In genomic region chr19:891421-892200, GRCh38 we compare ENCODE assay signal across 9 cellular contexts. TPM values are rescaled to one million over a fixed set of nuclear protein-coding genes. Genes with fewer than 3 reads are reported as not detected.
DNase-seq lines count a peak whose midpoint lies in the region; ATAC-seq and TF ChIP-seq lines count a peak whose summit lies in the region.
"Not testable (repeated sequence)": the region's sequence is repeated elsewhere in the genome, so short reads cannot be mapped to it uniquely, and the experiment has no call there.
"Had no signal": no experiment of that assay in that cellular context is flagged by ENCODE, and none has a peak within 500 bp of the region (broad histone marks: within the 10 kb centered on the region; RNA-seq: fewer than 3 reads in every experiment).

No MANE protein-coding gene starts in this region.

- H3K9me3 Mint-ChIP-seq in H9; activated T-cell treated with anti-CD3 and anti-CD28 coated beads, Interleukin-2, amount 50 U/mL, for 72 hours; naive thymus-derived CD4-positive, alpha-beta T cell: not testable (repeated sequence)

- H3K4ac ChIP-seq in H9 (ENCODE audit: low read depth, low read length) = not testable (repeated sequence)

- not testable (repeated sequence) for H3K23ac ChIP-seq in H9 (ENCODE audit: insufficient read length, low read depth, low read length)

- TF ChIP-seq POLR2A in spleen (IDR thresholded peaks at IDR 0.05) = not testable (repeated sequence)

- H3K9me3 ChIP-seq in AG04450 (ENCODE audit: control insufficient read depth, insufficient read depth, low read length); H9 (ENCODE audit: control insufficient read depth, low read depth, low read length); OCI-LY3 (ENCODE audit: insufficient read depth, low read length); right atrium auricular region; naive thymus-derived CD4-positive, alpha-beta T cell (ENCODE audit: control insufficient read depth in 2 of 3, low read length in 3 of 3); spleen: not testable (repeated sequence)

- not testable (repeated sequence) for H3K27ac ChIP-seq in AG04450 (ENCODE audit: low read depth, low read length); H9 (ENCODE audit: insufficient read length, low read depth, low read length)
- H3K27ac ChIP-seq in OCI-LY3 (ENCODE audit: low read length) = 0 out of 2 replicates have a peak overlapping the region, but pooled peaks have one; percentile 74
- H3K27ac ChIP-seq in coronary artery = peak overlapping the region in 1 of 2 donors; percentile 84
- peak overlapping the region in 1 of 2 donors; percentile 93 for H3K27ac ChIP-seq in right atrium auricular region
- H3K27ac ChIP-seq in naive thymus-derived CD4-positive, alpha-beta T cell (ENCODE audit: low read depth, low read length) = peak overlapping the region; percentile 97
- peak overlapping the region in 5 of 8 donors; percentile 93 to 98 (median 95) for H3K27ac ChIP-seq in spleen

- WGBS in H9 (ENCODE audit: extremely low coverage, insufficient read length, low lambda C conversion rate) = no CpG with 5 or more reads among the region's 50 CpGs
- WGBS in spleen, 5 donors = 72 to 84% (median 79%) methylated on average over 34 to 50 of the region's 50 CpGs

- peak overlapping the region; percentile 82 for H3K4me3 ChIP-seq in AG04450 (ENCODE audit: low read depth, low read length)
- peak overlapping the region; percentile 81 for H3K4me3 ChIP-seq in OCI-LY3 (ENCODE audit: low read length)
- peak overlapping the region; percentile 98 for H3K4me3 ChIP-seq in coronary artery
- peak overlapping the region; percentile 88 to 93 for H3K4me3 ChIP-seq in right atrium auricular region
- peak overlapping the region; percentile 58 for H3K4me3 ChIP-seq in naive thymus-derived CD4-positive, alpha-beta T cell (ENCODE audit: low read length)
- H3K4me3 ChIP-seq in spleen = peak overlapping the region in 7 of 8 donors; percentile 77 to 93 (median 86)

- H3T11ph ChIP-seq in H9 (ENCODE audit: low read length) = not testable (repeated sequence)

- not testable (repeated sequence) for H3K79me2 ChIP-seq in H9 (ENCODE audit: insufficient read depth, low read length)
- peaks cover 14% of the 10 kb centered on the region for H3K79me2 ChIP-seq in OCI-LY3 (ENCODE audit: low read length)

- H3K56ac ChIP-seq in H9 (ENCODE audit: insufficient read length, low read depth, low read length) = not testable (repeated sequence)

- H2BK15ac ChIP-seq in H9 (ENCODE audit: low read depth, low read length) = not testable (repeated sequence)

- not testable (repeated sequence) for H4K91ac ChIP-seq in H9 (ENCODE audit: insufficient read length, low read depth, low read length)

- H3K18ac ChIP-seq in H9 (ENCODE audit: insufficient read length, low read depth, low read length) = not testable (repeated sequence)

- not testable (repeated sequence) for H2BK120ac ChIP-seq in H9 (ENCODE audit: low read depth, low read length, poor library complexity, severe bottlenecking)

- peaks cover 0 to 34% (median 26%) of the 10 kb centered on the region in 3 experiments; a peak in 6 of 7 replicates for H3K36me3 Mint-ChIP-seq in H9 (ENCODE audit: insufficient read depth in 1 of 3, low read depth in 3 of 3)
- not testable (repeated sequence) for H3K36me3 Mint-ChIP-seq in activated T-cell treated with anti-CD3 and anti-CD28 coated beads, Interleukin-2, amount 50 U/mL, for 72 hours (ENCODE audit: insufficient read depth in 2 of 2); naive thymus-derived CD4-positive, alpha-beta T cell

- not testable (repeated sequence) for H4K5ac ChIP-seq in H9 (ENCODE audit: insufficient read length, low read depth, low read length)

- H3K27me3 ChIP-seq in AG04450 (ENCODE audit: control insufficient read depth, insufficient read depth, low read length); H9 (ENCODE audit: insufficient read depth, low read length); OCI-LY3 (ENCODE audit: low read depth, low read length); right atrium auricular region; naive thymus-derived CD4-positive, alpha-beta T cell (ENCODE audit: control insufficient read depth in 2 of 2, insufficient read depth in 2 of 2, low read length in 2 of 2); spleen (replicated peaks in 1 of 7): not testable (repeated sequence)

- H2BK5ac ChIP-seq in H9 (ENCODE audit: insufficient read length, low read length) = not testable (repeated sequence)

- not testable (repeated sequence) for H2AFZ ChIP-seq in H9 (ENCODE audit: low read length); OCI-LY3 (ENCODE audit: low read depth, low read length)

- intact Hi-C loops in naive thymus-derived CD4-positive, alpha-beta T cell (cut with micrococcal nuclease) = loop anchor here (2.0 kb wide), 2 partner anchors 19 to 319 kb away; partner anchors contain the start of gene BSG (in 1 of the 2)
- intact Hi-C loops in spleen (cut with DNase I; ENCODE audit: low total_unique reads) = not testable (repeated sequence)

- CTCF ChIA-PET in AG04450 (lab: Charles Lee); naive thymus-derived CD4-positive, alpha-beta T cell (lab: Charles Lee): not testable (repeated sequence)

- not testable (repeated sequence) for TF ChIP-seq CTCF in AG04450 (IDR thresholded peaks at IDR 0.05; ENCODE audit: low read depth, low read length); H9 (conservative IDR thresholded peaks at IDR 0.05); OCI-LY3 (IDR thresholded peaks at IDR 0.05; ENCODE audit: low read depth, low read length); coronary artery (IDR thresholded peaks at IDR 0.05); right atrium auricular region (IDR thresholded peaks at IDR 0.05); spleen (IDR thresholded peaks at IDR 0.05 in 8 of 11, conservative IDR thresholded peaks at IDR 0.05 in 3 of 11)

- POLR2A ChIA-PET in AG04450 (lab: Yijun Ruan, JAX) = interaction anchor here (0.7 to 1.0 kb wide), 2 partner anchors 11 to 114 kb away, joined by 4 to 5 read pairs; no protein-coding TSS in a partner anchor
- POLR2A ChIA-PET in naive thymus-derived CD4-positive, alpha-beta T cell (lab: Charles Lee) = interaction anchor here (2.3 kb wide), 1 partner anchor 93 kb away, joined by 8 read pairs; the partner anchor contains the start of gene WDR18

- peak overlapping the region; percentile 76 to 90 for H3K4me3 Mint-ChIP-seq in H9
- H3K4me3 Mint-ChIP-seq in activated T-cell treated with anti-CD3 and anti-CD28 coated beads, Interleukin-2, amount 50 U/mL, for 72 hours = peak overlapping the region; percentile 90 to 92
- peak overlapping the region; percentile 71 to 96 (median 82) for H3K4me3 Mint-ChIP-seq in naive thymus-derived CD4-positive, alpha-beta T cell

- H3K27me3 Mint-ChIP-seq in H9 (ENCODE audit: low read depth); activated T-cell treated with anti-CD3 and anti-CD28 coated beads, Interleukin-2, amount 50 U/mL, for 72 hours (ENCODE audit: low read depth); naive thymus-derived CD4-positive, alpha-beta T cell: not testable (repeated sequence)

- H3K14ac ChIP-seq in H9 (ENCODE audit: insufficient read depth, low read length) = not testable (repeated sequence)

- not testable (repeated sequence) for H3K27ac Mint-ChIP-seq in H9
- peak overlapping the region; percentile 68 for H3K27ac Mint-ChIP-seq in activated T-cell treated with anti-CD3 and anti-CD28 coated beads, Interleukin-2, amount 50 U/mL, for 72 hours
- peak overlapping the region in 7 of 9 donors; percentile 45 to 100 (median 86) for H3K27ac Mint-ChIP-seq in naive thymus-derived CD4-positive, alpha-beta T cell

- H2BK12ac ChIP-seq in H9 (ENCODE audit: insufficient read length, low read depth, low read length) = not testable (repeated sequence)

- not testable (repeated sequence) for DNase-seq in AG04450 (ENCODE audit: low read depth, low spot score); H9; activated T-cell treated with anti-CD3 and anti-CD28 coated beads, Interleukin-2, amount 50 U/mL, for 72 hours; coronary artery (ENCODE audit: low spot score); right atrium auricular region (ENCODE audit: low spot score); naive thymus-derived CD4-positive, alpha-beta T cell; spleen

- peaks cover 34% of the 10 kb centered on the region for H3K36me3 ChIP-seq in OCI-LY3 (replicated peaks; ENCODE audit: low read depth, low read length)
- peaks cover 20% of the 10 kb centered on the region for H3K36me3 ChIP-seq in right atrium auricular region
- H3K36me3 ChIP-seq in naive thymus-derived CD4-positive, alpha-beta T cell (ENCODE audit: control insufficient read depth in 2 of 3, insufficient read depth in 3 of 3, low read length in 3 of 3) = peaks cover 0 to 42% (median 0%) of the 10 kb centered on the region in 3 experiments
- peaks cover 0 to 54% (median 30%) of the 10 kb centered on the region in 6 donors for H3K36me3 ChIP-seq in spleen

- H3K23me2 ChIP-seq in H9 (ENCODE audit: insufficient read length, low read depth, low read length, poor library complexity, severe bottlenecking) = not testable (repeated sequence)

- H3K4me1 Mint-ChIP-seq in H9 = not testable (repeated sequence)
- H3K4me1 Mint-ChIP-seq in activated T-cell treated with anti-CD3 and anti-CD28 coated beads, Interleukin-2, amount 50 U/mL, for 72 hours (ENCODE audit: low read depth) = peaks cover 21% of the 10 kb centered on the region
- peaks cover 4 to 42% (median 30%) of the 10 kb centered on the region in 7 donors for H3K4me1 Mint-ChIP-seq in naive thymus-derived CD4-positive, alpha-beta T cell

- ATAC-seq in activated T-cell treated with anti-CD3 and anti-CD28 coated beads, Interleukin-2, amount 50 U/mL, for 72 hours (replicated peaks in 1 of 2); naive thymus-derived CD4-positive, alpha-beta T cell: not testable (repeated sequence)

- not testable (repeated sequence) for H2BK20ac ChIP-seq in H9 (ENCODE audit: low read depth, low read length, poor library complexity, severe bottlenecking)

- not testable (repeated sequence) for H4K20me1 ChIP-seq in H9 (ENCODE audit: control insufficient read depth, insufficient read depth, insufficient read length); OCI-LY3 (ENCODE audit: insufficient read depth, low read length)

- not testable (repeated sequence) for H2AK5ac ChIP-seq in H9 (ENCODE audit: insufficient read length, low read length)

- not testable (repeated sequence) for H4K8ac ChIP-seq in H9 (replicated peaks; ENCODE audit: insufficient read length, low read depth, low read length)

- peak overlapping the region; percentile 56 for H3K4me2 ChIP-seq in H9 (ENCODE audit: insufficient read depth, insufficient read length, low read length)
- peak overlapping the region; percentile 85 for H3K4me2 ChIP-seq in OCI-LY3 (ENCODE audit: low read length)

- H3K4me1 ChIP-seq in H9 (ENCODE audit: insufficient read depth, low read length); OCI-LY3 (ENCODE audit: low read length); naive thymus-derived CD4-positive, alpha-beta T cell (ENCODE audit: control insufficient read depth in 2 of 2, insufficient read depth in 2 of 2, low read length in 2 of 2): not testable (repeated sequence)
- H3K4me1 ChIP-seq in right atrium auricular region = peaks cover 0 to 18% of the 10 kb centered on the region in 2 donors
- H3K4me1 ChIP-seq in spleen = peaks cover 3 to 37% (median 20%) of the 10 kb centered on the region in 6 donors

- H3K79me1 ChIP-seq in H9 (ENCODE audit: insufficient read depth, low read depth, low read length, poor library complexity, severe bottlenecking) = not testable (repeated sequence)

- H3K9ac ChIP-seq in H9 (ENCODE audit: extremely low read depth, insufficient read length, low read length) = not testable (repeated sequence)
- peak overlapping the region; percentile 93 for H3K9ac ChIP-seq in OCI-LY3 (ENCODE audit: low read length)

RNA-seq across cellular contexts. Expression of gene MED16, which starts 1.4 kb away (rescaled TPM):
- 22.7 and 31.7 TPM in 2 replicates for polyA plus RNA-seq in AG04450 (2011; rRNA removed)
- 22.3 and 29.1 TPM in 2 replicates for polyA minus RNA-seq in AG04450 (2011; rRNA and poly(A)+ RNA removed)
- 83.1 and 84.1 TPM in 2 replicates for total RNA-seq in H9 (2021)
- total RNA-seq in activated T-cell treated with anti-CD3 and anti-CD28 coated beads, Interleukin-2, amount 50 U/mL, for 72 hours = 10 to 100 TPM; 59.8 to 62.2 TPM
- total RNA-seq in right atrium auricular region = 10 to 100 TPM; 17.7 to 26.5 TPM
- total RNA-seq in naive thymus-derived CD4-positive, alpha-beta T cell = 10 to 100 TPM; 47.5 to 78.2 (median 67.6) TPM
- polyA plus RNA-seq in naive thymus-derived CD4-positive, alpha-beta T cell = 100 to 1,000 TPM in 1 of 2 donors, 10 to 100 TPM in 1; 65.7 to 142 TPM
- total RNA-seq in spleen = 10 to 100 TPM; 37.0 to 60.7 (median 52.7) TPM
- 10 to 100 TPM; 43.2 to 82.1 (median 77.6) TPM for polyA plus RNA-seq in spleen

RNA-seq across cellular contexts. Expression of gene RNU6-9, which starts 1.7 kb away (rescaled TPM):
- not detected in 2 replicates for polyA plus RNA-seq in AG04450 (2011; rRNA removed)
- polyA minus RNA-seq in AG04450 (2011; rRNA and poly(A)+ RNA removed) = under 0.01 TPM in 1 of 2 replicates, not detected in the other
- not detected in 2 replicates for total RNA-seq in H9 (2021)
- not detected for total RNA-seq in activated T-cell treated with anti-CD3 and anti-CD28 coated beads, Interleukin-2, amount 50 U/mL, for 72 hours
- not detected for total RNA-seq in right atrium auricular region
- not detected for total RNA-seq in naive thymus-derived CD4-positive, alpha-beta T cell
- not detected for polyA plus RNA-seq in naive thymus-derived CD4-positive, alpha-beta T cell
- not detected for total RNA-seq in spleen
- not detected for polyA plus RNA-seq in spleen
- total RNA-seq: testis had no signal

RNA-seq across cellular contexts. Expression of gene R3HDM4, which starts 21.4 kb away (rescaled TPM):
- polyA plus RNA-seq in AG04450 (2011; rRNA removed) = 24.0 and 30.9 TPM in 2 replicates
- 16.4 and 20.4 TPM in 2 replicates for polyA minus RNA-seq in AG04450 (2011; rRNA and poly(A)+ RNA removed)
- total RNA-seq in H9 (2021) = 66.2 and 66.4 TPM in 2 replicates
- 100 to 1,000 TPM; 109 to 126 TPM for total RNA-seq in activated T-cell treated with anti-CD3 and anti-CD28 coated beads, Interleukin-2, amount 50 U/mL, for 72 hours
- 10 to 100 TPM; 19.5 to 30.4 TPM for total RNA-seq in right atrium auricular region
- 100 to 1,000 TPM; 123 to 219 (median 184) TPM for total RNA-seq in naive thymus-derived CD4-positive, alpha-beta T cell
- 100 to 1,000 TPM; 195 to 251 TPM for polyA plus RNA-seq in naive thymus-derived CD4-positive, alpha-beta T cell
- total RNA-seq in spleen = 100 to 1,000 TPM in 3 of 7 donors, 10 to 100 TPM in 4; 41.0 to 175 (median 90.9) TPM
- polyA plus RNA-seq in spleen = 10 to 100 TPM; 74.6 to 99.7 (median 87.4) TPM

RNA-seq across cellular contexts. Expression of gene KISS1R, which starts 25.5 kb away (rescaled TPM):
- polyA plus RNA-seq in AG04450 (2011; rRNA removed) = not detected in 2 replicates
- polyA minus RNA-seq in AG04450 (2011; rRNA and poly(A)+ RNA removed) = not detected in 2 replicates
- total RNA-seq in H9 (2021) = 3.3 and 5.9 TPM in 2 replicates
- total RNA-seq in activated T-cell treated with anti-CD3 and anti-CD28 coated beads, Interleukin-2, amount 50 U/mL, for 72 hours = 1 to 10 TPM; 1.0 to 3.6 TPM
- total RNA-seq in right atrium auricular region = not detected
- total RNA-seq in naive thymus-derived CD4-positive, alpha-beta T cell = 1 to 10 TPM; 1.1 to 3.0 (median 1.7) TPM
- under 1 TPM; 0.72 to 0.85 TPM for polyA plus RNA-seq in naive thymus-derived CD4-positive, alpha-beta T cell
- under 1 TPM in 5 of 7 donors, not detected in 2; 0.30 to 0.50 (median 0.37) TPM for total RNA-seq in spleen
- polyA plus RNA-seq in spleen = under 1 TPM; 0.22 to 0.42 (median 0.27) TPM
- total RNA-seq: testis had no signal

RNA-seq across cellular contexts. Expression of gene CFD, which starts 32.1 kb away (rescaled TPM):
- polyA plus RNA-seq in AG04450 (2011; rRNA removed) (0.45 and 1.0 TPM in 2 replicates), spleen (10 to 100 TPM in 2 of 3 donors, 1 to 10 TPM in 1; 6.6 to 25.3 (median 18.4) TPM)
- polyA minus RNA-seq in AG04450 (2011; rRNA and poly(A)+ RNA removed) = 0.30 TPM in 1 of 2 replicates, not detected in the other
- total RNA-seq in H9 (2021) (1.9 and 2.8 TPM in 2 replicates), right atrium auricular region (100 to 1,000 TPM; 133 to 652 TPM), spleen (10 to 100 TPM; 11.3 to 59.5 (median 26.2) TPM)
- 1 to 10 TPM; 2.1 to 3.1 TPM for total RNA-seq in activated T-cell treated with anti-CD3 and anti-CD28 coated beads, Interleukin-2, amount 50 U/mL, for 72 hours
- 10 to 100 TPM in 2 of 5 experiments, 1 to 10 TPM in 3; 1.3 to 58.0 (median 2.1) TPM for total RNA-seq in naive thymus-derived CD4-positive, alpha-beta T cell
- polyA plus RNA-seq in naive thymus-derived CD4-positive, alpha-beta T cell = 1 to 10 TPM; 4.9 to 8.0 TPM
